Comparison of ENCODE assay signal across 8 cellular contexts in genomic region chr10:72328045-72328828, GRCh38. TPM values are rescaled to one million over a fixed set of nuclear protein-coding genes. Genes with fewer than 3 reads are reported as not detected.
DNase-seq lines count a peak whose midpoint lies in the region; ATAC-seq, FAIRE-seq and TF ChIP-seq lines count a peak whose summit lies in the region.

No MANE protein-coding gene starts in this region.

- 3% methylated on average over 5 of the region's 14 CpGs for WGBS in A549 (ENCODE audit: missing lambda C conversion rate)

- peak; percentile 94 to 99 for TF ChIP-seq RAD21 in A549 (conservative IDR thresholded peaks at IDR 0.05 in 1 of 2, IDR thresholded peaks at IDR 0.05 in 1 of 2)

- no peak for FAIRE-seq in A549 (lab: Jason Lieb, UNC)

- peak overlapping the region; percentile 89 to 93 for H3K27ac ChIP-seq in A549
- peak overlapping the region; percentile 75 for H3K27ac ChIP-seq in skeletal muscle tissue (ENCODE audit: low read depth, low read length)

- H3K4me1 ChIP-seq in A549 = peaks cover 77% of the 10 kb centered on the region
- H3K4me1 ChIP-seq in skeletal muscle tissue (ENCODE audit: control insufficient read depth in 3 of 3, insufficient read depth in 3 of 3, low read length in 3 of 3) = peaks cover 42 to 67% (median 50%) of the 10 kb centered on the region in 3 donors

- no peak overlapping the region for H3K4me3 ChIP-seq in A549
- peak overlapping the region in 2 of 3 donors; percentile 42 to 58 for H3K4me3 ChIP-seq in skeletal muscle tissue (ENCODE audit: low read length in 3 of 3)

- peak; percentile 92 for TF ChIP-seq CTCF in A549 (IDR thresholded peaks at IDR 0.05)

- H3K36me3 ChIP-seq in skeletal muscle tissue (ENCODE audit: control insufficient read depth in 3 of 3, insufficient read depth in 3 of 3, low read length in 3 of 3) = no peaks in the 10 kb centered on the region

- in situ Hi-C loops in G401 (cut with HindIII; ENCODE audit: low sequenced_read_pairs) = no loop called here

- no peaks in the 10 kb centered on the region for H3K27me3 ChIP-seq in skeletal muscle tissue (ENCODE audit: control insufficient read depth in 3 of 3, insufficient read depth in 3 of 3, low read length in 3 of 3)

- TF ChIP-seq EP300 in A549 (IDR thresholded peaks at IDR 0.05) = no peak

- POLR2A ChIA-PET in A549 (lab: Yijun Ruan, JAX) = interaction anchor here (0.6 to 3.0 kb wide), 6 partner anchors 8 to 55 kb away, joined by 4 to 18 read pairs (median 10); partner anchors contain the start of gene DDIT4

- peak; percentile 81 to 83 for ATAC-seq in A549
- ATAC-seq in HG03196 (IDR thresholded peaks at IDR 0.05; ENCODE audit: unreplicated experiment) = no peak

- DNase-seq in A549 (ENCODE audit: low read depth in 1 of 2, low spot score in 1 of 2) = peak; percentile 63 to 85
- peak; percentile 76 for DNase-seq in G401 (ENCODE audit: low spot score)
- DNase-seq in NCI-H69 (lab: John Stamatoyannopoulos, UW) = peak; percentile 70
- peak; percentile 82 for DNase-seq in astrocyte of the hippocampus (ENCODE audit: low read depth, low spot score)
- peak in 44 of 51 donors; percentile 34 to 83 (median 67) for DNase-seq in hypothalamus (lab: John Stamatoyannopoulos, UW)
- no peak for DNase-seq in SHP77 treated with DMSO at 0.1 percent for 48 hours (lab: John Stamatoyannopoulos, UW)

- peak overlapping the region; percentile 49 for H3K4me2 ChIP-seq in A549

- peak overlapping the region; percentile 51 to 75 (median 68) for H3K9ac ChIP-seq in skeletal muscle tissue (ENCODE audit: low read depth in 1 of 3, low read length in 3 of 3)

- H3K9me3 ChIP-seq in A549 = no peaks in the 10 kb centered on the region
- no peaks in the 10 kb centered on the region for H3K9me3 ChIP-seq in skeletal muscle tissue (ENCODE audit: control insufficient read depth in 3 of 3, low read length in 3 of 3)

- TF ChIP-seq POLR2A in A549 (IDR thresholded peaks at IDR 0.05; ENCODE audit: low read length) = no peak

- CTCF ChIA-PET in A549 (lab: Yijun Ruan, JAX) = interaction anchor here (0.5 to 6.3 kb wide), 45 partner anchors 10 to 432 kb away, joined by 3 to 89 read pairs (median 5); partner anchors contain the start of genes ASCC1 and DDIT4

TF ChIP-seq in A549, 52 proteins besides CTCF, POLR2A, EP300 and RAD21 (continues in another document):
- TF ChIP-seq USF2 (IDR thresholded peaks at IDR 0.05) (no peak), CHD4 (IDR thresholded peaks at IDR 0.05; ENCODE audit: borderline replicate concordance) (no peak), ZFP36 (IDR thresholded peaks at IDR 0.05; ENCODE audit: borderline replicate concordance, partially characterized antibody) (no peak), JUN (IDR thresholded peaks at IDR 0.05) (peak; percentile 55 to 58; a peak in 2 of 5 replicates), HOXB13 (CRISPR knock-in tag; IDR thresholded peaks at IDR 0.05; ENCODE audit: low read depth) (peak; percentile 79; the same call in 1 of the 2 replicates), HOXA7 (CRISPR knock-in tag; IDR thresholded peaks at IDR 0.05) (no peak), EHMT2 (IDR thresholded peaks at IDR 0.05; ENCODE audit: low read depth) (no peak), ATOH8 (CRISPR knock-in tag; IDR thresholded peaks at IDR 0.05; ENCODE audit: low read depth) (peak; percentile 59; the same call in 1 of the 2 replicates), PHF8 (IDR thresholded peaks at IDR 0.05; ENCODE audit: borderline replicate concordance, low read depth) (no peak), ZC3H11A (IDR thresholded peaks at IDR 0.05) (no peak), GATA3 (IDR thresholded peaks at IDR 0.05; ENCODE audit: borderline replicate concordance) (peak; percentile 47; the same call in 1 of the 2 replicates), FOXS1 (CRISPR knock-in tag; IDR thresholded peaks at IDR 0.05) (no peak), CEBPB (IDR thresholded peaks at IDR 0.05) (no peak), REST (IDR thresholded peaks at IDR 0.05) (no peak), CBX8 (IDR thresholded peaks at IDR 0.05) (no peak), CHD2 (IDR thresholded peaks at IDR 0.05; ENCODE audit: low read length, partially characterized antibody) (no peak), BCL3 (IDR thresholded peaks at IDR 0.05) (no peak), SREBF2 (IDR thresholded peaks at IDR 0.05) (no peak), JUNB (IDR thresholded peaks at IDR 0.05) (no peak), HOXB5 (CRISPR knock-in tag; IDR thresholded peaks at IDR 0.05) (no peak), MYC (IDR thresholded peaks at IDR 0.05; ENCODE audit: borderline replicate concordance, low read length) (no peak), NPAS2 (CRISPR knock-in tag; IDR thresholded peaks at IDR 0.05; ENCODE audit: borderline replicate concordance) (no peak), HDAC2 (IDR thresholded peaks at IDR 0.05) (no peak), TFCP2L1 (CRISPR knock-in tag; IDR thresholded peaks at IDR 0.05) (no peak), CBX2 (IDR thresholded peaks at IDR 0.05; ENCODE audit: borderline replicate concordance, low read depth) (no peak), MAX (IDR thresholded peaks at IDR 0.05) (peak; percentile 87), NR3C1 (IDR thresholded peaks at IDR 0.05) (no peak), TP53 (CRISPR knock-in tag; IDR thresholded peaks at IDR 0.05) (no peak)

RNA-seq across cellular contexts. Expression of gene DNAJB12, which starts 26.5 kb away (rescaled TPM):
- 21.5 and 24.4 TPM in 2 replicates for polyA plus RNA-seq in A549 (2011; rRNA removed)
- 26.6 and 31.3 TPM in 2 replicates for polyA plus RNA-seq in A549 (2012; cell fraction: cytosol; rRNA removed)
- 46.2 and 51.4 TPM in 2 replicates for polyA plus RNA-seq in A549 (2012; cell fraction: nucleus; rRNA removed)
- 26.1 to 28.5 TPM (median 26.7 TPM) in 3 replicates for polyA plus RNA-seq in A549 (2017; fragmentation: RNase III; extraction: RNeasy Plus Mini Kit Qiagen cat#74134 plus additional on column Dnase treatment)
- polyA minus RNA-seq in A549 (2011; rRNA and poly(A)+ RNA removed) = 31.6 and 32.2 TPM in 2 replicates
- 22.6 and 23.1 TPM in 2 replicates for total RNA-seq in G401 (2014; rRNA removed; shearing (Covaris generic))
- total RNA-seq in skeletal muscle tissue = 13.0 TPM

RNA-seq across cellular contexts. Expression of gene DDIT4, which starts 54.5 kb away (rescaled TPM):
- polyA plus RNA-seq in A549 (2011; rRNA removed) = 329 and 392 TPM in 2 replicates
- polyA plus RNA-seq in A549 (2012; cell fraction: cytosol; rRNA removed) = 189 and 275 TPM in 2 replicates
- 368 and 387 TPM in 2 replicates for polyA plus RNA-seq in A549 (2012; cell fraction: nucleus; rRNA removed)
- polyA plus RNA-seq in A549 (2017; fragmentation: RNase III; extraction: RNeasy Plus Mini Kit Qiagen cat#74134 plus additional on column Dnase treatment) = 188 to 239 TPM (median 238 TPM) in 3 replicates
- 299 and 339 TPM in 2 replicates for polyA minus RNA-seq in A549 (2011; rRNA and poly(A)+ RNA removed)
- 192 and 262 TPM in 2 replicates for total RNA-seq in G401 (2014; rRNA removed; shearing (Covaris generic))
- total RNA-seq in skeletal muscle tissue = 87.2 TPM
